8 cellular contexts compared by ENCODE assay signal in the genomic region with DNA sequence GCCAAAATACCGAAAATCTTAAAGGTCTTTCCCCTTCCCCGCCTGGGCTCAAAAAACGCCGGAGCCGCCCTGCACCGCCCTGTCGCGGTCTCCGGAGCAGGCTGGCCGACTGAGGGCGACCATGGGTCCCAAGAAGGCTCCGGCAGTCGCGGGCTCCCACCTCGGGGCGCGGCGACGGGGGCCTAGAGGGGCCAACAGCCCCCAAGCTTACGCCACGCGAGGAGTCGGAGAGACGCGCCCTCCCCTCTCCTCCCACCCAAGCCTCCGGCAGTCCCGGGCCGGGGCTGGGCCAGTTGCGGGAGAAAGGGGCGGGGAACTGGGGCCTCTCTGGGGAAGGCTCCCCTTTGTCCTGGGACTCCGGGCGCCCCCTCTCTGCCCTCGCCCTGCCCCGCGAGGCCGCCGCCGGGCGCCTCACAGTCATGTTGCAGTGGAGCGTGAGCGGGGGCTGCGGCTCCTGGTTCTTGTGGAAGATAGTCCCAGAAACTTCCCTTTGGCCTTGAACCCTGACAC.
DNase-seq lines count a peak whose midpoint lies in the region; ATAC-seq and TF ChIP-seq lines count a peak whose summit lies in the region.

No MANE protein-coding gene starts in this region.

- H3K79me2 ChIP-seq in neural cell (replicated peaks; ENCODE audit: insufficient read depth, low read length) (no peaks in the 10 kb centered on the region), Karpas-422 (ENCODE audit: low read length) (no peaks in the 10 kb centered on the region)

- H3K4me3 ChIP-seq in fibroblast of pulmonary artery (replicated peaks; ENCODE audit: low read depth, low read length) (peak overlapping the region; percentile 57), neural cell (ENCODE audit: low read length) (peak overlapping the region; percentile 69), Karpas-422 (ENCODE audit: low read length) (no peak overlapping the region)

- H4K20me1 ChIP-seq in neural cell (ENCODE audit: insufficient read depth) (no peaks in the 10 kb centered on the region), Karpas-422 (ENCODE audit: insufficient read depth, low read depth, low read length) (no peaks in the 10 kb centered on the region)

- H3K4me3 Mint-ChIP-seq in activated CD8-positive, alpha-beta T cell treated with anti-CD3 and anti-CD28 coated beads for 36 hours: peak overlapping the region; percentile 76

- peak; percentile 54 for ATAC-seq in HG03039 (IDR thresholded peaks at IDR 0.05; ENCODE audit: unreplicated experiment)
- ATAC-seq in activated CD8-positive, alpha-beta T cell treated with anti-CD3 and anti-CD28 coated beads for 36 hours: peak; percentile 59

- CTCF ChIA-PET in activated CD8-positive, alpha-beta T cell treated with anti-CD3 and anti-CD28 coated beads for 36 hours (lab: Charles Lee): interaction anchor here (4.2 kb wide), 1 partner anchor 73 kb away, joined by 21 read pairs; no protein-coding TSS in a partner anchor

- peak overlapping the region; percentile 52 for H3K9ac ChIP-seq in neural cell (ENCODE audit: low read length)
- H3K9ac ChIP-seq in Karpas-422 (ENCODE audit: low read length): no peak overlapping the region

- H2AFZ ChIP-seq in neural cell (ENCODE audit: low read depth, low read length) (no peak overlapping the region), Karpas-422 (ENCODE audit: low read length) (no peak overlapping the region)

- H3K27ac ChIP-seq in neural cell (ENCODE audit: low read length) (no peak overlapping the region), Karpas-422 (ENCODE audit: low read length) (no peak overlapping the region)

- H3K4me2 ChIP-seq in neural cell (ENCODE audit: low read length): no peak overlapping the region
- no peak overlapping the region for H3K4me2 ChIP-seq in Karpas-422 (ENCODE audit: low read depth, low read length, poor library complexity, severe bottlenecking)

- TF ChIP-seq CTCF in activated CD8-positive, alpha-beta T cell treated with anti-CD3 and anti-CD28 coated beads for 36 hours (IDR thresholded peaks at IDR 0.05): no peak
- TF ChIP-seq CTCF in fibroblast of pulmonary artery (IDR thresholded peaks at IDR 0.05; ENCODE audit: low read length, missing control alignments) (no peak), neural cell (IDR thresholded peaks at IDR 0.05; ENCODE audit: poor library complexity, severe bottlenecking) (no peak)

- peaks cover 50% of the 10 kb centered on the region for H3K27me3 Mint-ChIP-seq in activated CD8-positive, alpha-beta T cell treated with anti-CD3 and anti-CD28 coated beads for 36 hours

- no peak for TF ChIP-seq EP300 in neural cell (conservative IDR thresholded peaks at IDR 0.05; ENCODE audit: poor library complexity, severe bottlenecking)

- POLR2A ChIA-PET in activated CD8-positive, alpha-beta T cell treated with anti-CD3 and anti-CD28 coated beads for 36 hours (lab: Charles Lee): no interaction called here

- no peaks in the 10 kb centered on the region for H3K9me3 Mint-ChIP-seq in activated CD8-positive, alpha-beta T cell treated with anti-CD3 and anti-CD28 coated beads for 36 hours

- H3F3A ChIP-seq in neural cell (ENCODE audit: insufficient read depth, low read length, poor library complexity, severe bottlenecking): no peaks in the 10 kb centered on the region

- H3K9me2 ChIP-seq in neural cell (ENCODE audit: insufficient read depth, low read length): no peaks in the 10 kb centered on the region
- H3K9me2 ChIP-seq in Karpas-422 (replicated peaks; ENCODE audit: insufficient read depth, low read length): no peaks in the 10 kb centered on the region

- no peaks in the 10 kb centered on the region for H3K36me3 Mint-ChIP-seq in activated CD8-positive, alpha-beta T cell treated with anti-CD3 and anti-CD28 coated beads for 36 hours (ENCODE audit: low read depth)

- no peak overlapping the region for H3K27ac Mint-ChIP-seq in activated CD8-positive, alpha-beta T cell treated with anti-CD3 and anti-CD28 coated beads for 36 hours

- intact Hi-C loops in activated CD8-positive, alpha-beta T cell treated with anti-CD3 and anti-CD28 coated beads for 36 hours (cut with micrococcal nuclease): no loop called here

- H3K27me3 ChIP-seq in neural cell (ENCODE audit: insufficient read depth, low read depth, low read length): peaks cover 32% of the 10 kb centered on the region
- H3K27me3 ChIP-seq in Karpas-422 (ENCODE audit: low read length): no peaks in the 10 kb centered on the region

- H3K36me3 ChIP-seq in neural cell (ENCODE audit: insufficient read depth, low read length) (no peaks in the 10 kb centered on the region), Karpas-422 (ENCODE audit: insufficient read depth, low read length) (no peaks in the 10 kb centered on the region)

- H3K9me3 ChIP-seq in neural cell (ENCODE audit: low read length) (no peaks in the 10 kb centered on the region), Karpas-422 (ENCODE audit: low read length) (no peaks in the 10 kb centered on the region)

- H3K4me1 ChIP-seq in Karpas-422 (ENCODE audit: low read length): peaks cover 8% of the 10 kb centered on the region

- no peak for TF ChIP-seq RAD21 in neural cell (conservative IDR thresholded peaks at IDR 0.05)

- DNase-seq in SKM-1 treated with dmso at 0.1 percent for 144 hours (lab: John Stamatoyannopoulos, UW; ENCODE audit: unreplicated experiment) (peak; percentile 7), SKM-1 (lab: John Stamatoyannopoulos, UW; ENCODE audit: unreplicated experiment) (no peak), fibroblast of pulmonary artery (ENCODE audit: low read depth) (peak; percentile 23), Karpas-422 (no peak), NCI-H1092 treated with DMSO at 0.1 percent for 48 hours (lab: John Stamatoyannopoulos, UW) (no peak)
- DNase-seq in activated CD8-positive, alpha-beta T cell treated with anti-CD3 and anti-CD28 coated beads for 36 hours: peak; percentile 40

- peaks cover 19% of the 10 kb centered on the region for H3K4me1 Mint-ChIP-seq in activated CD8-positive, alpha-beta T cell treated with anti-CD3 and anti-CD28 coated beads for 36 hours (ENCODE audit: low read depth)

TF ChIP-seq in neural cell, 6 proteins besides CTCF, POLR2A, EP300 and RAD21:
- TF ChIP-seq POLR2AphosphoS5 (IDR thresholded peaks at IDR 0.05): no peak
- TF ChIP-seq SMC3 (conservative IDR thresholded peaks at IDR 0.05; ENCODE audit: poor library complexity): no peak
- no peak for TF ChIP-seq REST (IDR thresholded peaks at IDR 0.05; ENCODE audit: borderline replicate concordance)
- TF ChIP-seq MXI1 (conservative IDR thresholded peaks at IDR 0.05; ENCODE audit: poor library complexity, severe bottlenecking): no peak
- TF ChIP-seq TAF1 (IDR thresholded peaks at IDR 0.05; ENCODE audit: low read depth): no peak
- TF ChIP-seq EZH2 (IDR thresholded peaks at IDR 0.05; ENCODE audit: borderline replicate concordance, insufficient read depth, low read length, poor library complexity, severe bottlenecking): no peak

Comparison
In these comparisons a context has a peak if more than half of its experiments do, and no peak if none do; other contexts are left out.
1. DNase-seq: peak in SKM-1 treated with dmso at 0.1 percent for 144 hours (single experiment), activated CD8-positive, alpha-beta T cell treated with anti-CD3 and anti-CD28 coated beads for 36 hours (single experiment) and fibroblast of pulmonary artery (single experiment); none in SKM-1 (single experiment), Karpas-422 (single experiment) and NCI-H1092 treated with DMSO at 0.1 percent for 48 hours (single experiment).